8 cellular contexts compared by ENCODE assay signal in genomic region chrX:119871245-119871598, GRCh38. TPM values are rescaled to one million over a fixed set of nuclear protein-coding genes. Genes with fewer than 3 reads are reported as not detected.
DNase-seq lines count a peak whose midpoint lies in the region; ATAC-seq and TF ChIP-seq lines count a peak whose summit lies in the region.

No MANE protein-coding gene starts in this region.

- H3K79me2 ChIP-seq in osteoblast (ENCODE audit: insufficient read depth, low read length) = peaks cover 21% of the 10 kb centered on the region

- H3K4me3 ChIP-seq in osteoblast (ENCODE audit: insufficient read depth, low read length) = peak overlapping the region; percentile 76

- H3K27me3 ChIP-seq in osteoblast (ENCODE audit: insufficient read depth, low read length) = no peaks in the 10 kb centered on the region

- peaks cover 4% of the 10 kb centered on the region for H3K36me3 ChIP-seq in osteoblast (ENCODE audit: insufficient read depth, low read length)

- H3K4me2 ChIP-seq in osteoblast (ENCODE audit: insufficient read depth, low read length) = peak overlapping the region; percentile 86

- peaks cover 2% of the 10 kb centered on the region for H4K20me1 ChIP-seq in osteoblast (ENCODE audit: insufficient read depth, low read length)

- no peak for DNase-seq in activated CD4-positive, CD25-positive, alpha-beta regulatory T cell (lab: John Stamatoyannopoulos, UW)
- peak; percentile 7 for DNase-seq in T follicular helper cell (ENCODE audit: low read depth)
- peak; percentile 5 for DNase-seq in fibroblast of gingiva (ENCODE audit: low read depth)
- peak; percentile 68 for DNase-seq in osteoblast (ENCODE audit: insufficient read length, low spot score, missing footprints)
- no peak for DNase-seq in effector CD4-positive, alpha-beta T cell
- DNase-seq in COR-L47 (lab: John Stamatoyannopoulos, UW) = no peak

- H3K9me3 ChIP-seq in osteoblast (ENCODE audit: low read depth, low read length) = no peaks in the 10 kb centered on the region

- H3K4me1 ChIP-seq in osteoblast (ENCODE audit: insufficient read depth, low read length) = no peaks in the 10 kb centered on the region

- peak overlapping the region; percentile 81 for H2AFZ ChIP-seq in osteoblast (ENCODE audit: low read length)

- ATAC-seq in activated CD4-positive, CD25-positive, alpha-beta regulatory T cell treated with anti-CD3 and anti-CD28 coated beads, Interleukin-2, amount 50 U/mL, for 24 hours = peak; percentile 36
- peak; percentile 17 for ATAC-seq in HG02970 (IDR thresholded peaks at IDR 0.05; ENCODE audit: low FRiP score, unreplicated experiment)

- TF ChIP-seq CTCF in osteoblast (IDR thresholded peaks at IDR 0.05; ENCODE audit: extremely low read depth, low read depth, low read length) = no peak

- peak overlapping the region; percentile 87 for H3K27ac ChIP-seq in osteoblast (ENCODE audit: low read depth, low read length)

RNA-seq across cellular contexts. Expression of gene RNF113A, which starts 0.3 kb away (rescaled TPM):
- total RNA-seq in osteoblast = 15.3 and 15.9 TPM in 2 replicates

RNA-seq across cellular contexts. Expression of gene NDUFA1, which starts 0.4 kb away (rescaled TPM):
- total RNA-seq in osteoblast = 40.2 and 51.6 TPM in 2 replicates

RNA-seq across cellular contexts. Expression of gene UPF3B, which starts 18.5 kb away (rescaled TPM):
- total RNA-seq in osteoblast = 1.2 and 1.8 TPM in 2 replicates

RNA-seq across cellular contexts. Expression of gene AKAP14, which starts 24.5 kb away (rescaled TPM):
- total RNA-seq in osteoblast = not detected in 2 replicates

Comparison
In these comparisons a context has a peak if more than half of its experiments do, and no peak if none do; other contexts are left out.
1. DNase-seq: peak in T follicular helper cell (single experiment), fibroblast of gingiva (single experiment) and osteoblast (single experiment); none in activated CD4-positive, CD25-positive, alpha-beta regulatory T cell (0 of 4), effector CD4-positive, alpha-beta T cell (single experiment) and COR-L47 (single experiment).